Comparison of ENCODE assay signal across 24 cellular contexts in genomic region chr21:17119466-17120297, GRCh38.
"Had no signal": no experiment of that assay in that cellular context is flagged by ENCODE, and none has a peak within 500 bp of the region (broad histone marks: within the 10 kb centered on the region; RNA-seq: fewer than 3 reads in every experiment).

No MANE protein-coding gene starts in this region.

- DNase-seq: activated CD4-positive, alpha-beta T cell treated with anti-CD3 and anti-CD28 coated beads for 36 hours; activated CD4-positive, alpha-beta T cell treated with anti-CD3 and anti-CD28 coated beads, Interleukin-2, amount 50 U/mL, for 48 hours; activated naive CD4-positive, alpha-beta T cell; activated naive CD8-positive, alpha-beta T cell treated with anti-CD3 and anti-CD28 coated beads for 36 hours; activated T-cell treated with anti-CD3 and anti-CD28 coated beads for 4 hours; amniotic stem cell; dermis blood vessel endothelial cell; effector memory CD4-positive, alpha-beta T cell; kidney glomerular epithelial cell; mesenchymal stem cell; mucosa of descending colon; naive B cell; ovary; psoas muscle; right lobe of liver; small intestine; stimulated activated CD4-positive, alpha-beta T cell treated with anti-CD3 and anti-CD28 coated beads, Interleukin-4, amount 100 ng/mL, for 1 hour; stomach; trophoblast cell had no signal

- H3K27ac Mint-ChIP-seq: activated CD4-positive, alpha-beta T cell treated with anti-CD3 and anti-CD28 coated beads for 36 hours; activated naive CD8-positive, alpha-beta T cell treated with anti-CD3 and anti-CD28 coated beads for 36 hours; naive B cell; neural progenitor cell had no signal

- H3K4me2 ChIP-seq: neural progenitor cell had no signal

- H3K27me3 Mint-ChIP-seq: activated CD4-positive, alpha-beta T cell treated with anti-CD3 and anti-CD28 coated beads for 36 hours; activated naive CD8-positive, alpha-beta T cell treated with anti-CD3 and anti-CD28 coated beads for 36 hours; naive B cell had no signal

- H3K9me3 ChIP-seq: esophagus muscularis mucosa, mucosa of descending colon, ovary, psoas muscle, right lobe of liver, stomach had no signal

- H3K9ac ChIP-seq: neural progenitor cell had no signal

- H3K27ac ChIP-seq: cardiac muscle cell, esophagus muscularis mucosa, neural progenitor cell, ovary, psoas muscle, right lobe of liver, stomach had no signal

- FAIRE-seq: endothelial cell of umbilical vein, small intestine, TTC549 had no signal

- H3K4me3 ChIP-seq: cardiac muscle cell, esophagus muscularis mucosa, mucosa of descending colon, neural progenitor cell, ovary, psoas muscle, right lobe of liver, stomach had no signal

- H3K36me3 Mint-ChIP-seq: activated naive CD8-positive, alpha-beta T cell treated with anti-CD3 and anti-CD28 coated beads for 36 hours; naive B cell; neural progenitor cell had no signal

- H2AFZ ChIP-seq: neural progenitor cell had no signal

- ATAC-seq: activated CD4-positive, alpha-beta T cell treated with anti-CD3 and anti-CD28 coated beads for 36 hours; mucosa of descending colon; psoas muscle had no signal

- H3K4me1 ChIP-seq: esophagus muscularis mucosa, neural progenitor cell, psoas muscle, right lobe of liver, stomach had no signal

- H3K36me3 ChIP-seq: cardiac muscle cell, esophagus muscularis mucosa, neural progenitor cell, ovary, right lobe of liver, stomach had no signal

- H3K4me3 Mint-ChIP-seq: activated CD4-positive, alpha-beta T cell treated with anti-CD3 and anti-CD28 coated beads for 36 hours; activated naive CD8-positive, alpha-beta T cell treated with anti-CD3 and anti-CD28 coated beads for 36 hours; naive B cell; neural progenitor cell had no signal

- H3K27me3 ChIP-seq: cardiac muscle cell, esophagus muscularis mucosa, neural progenitor cell, ovary, right lobe of liver, stomach had no signal

- H3K4me1 Mint-ChIP-seq: activated CD4-positive, alpha-beta T cell treated with anti-CD3 and anti-CD28 coated beads for 36 hours; activated naive CD8-positive, alpha-beta T cell treated with anti-CD3 and anti-CD28 coated beads for 36 hours; naive B cell had no signal
